In the genomic region with DNA sequence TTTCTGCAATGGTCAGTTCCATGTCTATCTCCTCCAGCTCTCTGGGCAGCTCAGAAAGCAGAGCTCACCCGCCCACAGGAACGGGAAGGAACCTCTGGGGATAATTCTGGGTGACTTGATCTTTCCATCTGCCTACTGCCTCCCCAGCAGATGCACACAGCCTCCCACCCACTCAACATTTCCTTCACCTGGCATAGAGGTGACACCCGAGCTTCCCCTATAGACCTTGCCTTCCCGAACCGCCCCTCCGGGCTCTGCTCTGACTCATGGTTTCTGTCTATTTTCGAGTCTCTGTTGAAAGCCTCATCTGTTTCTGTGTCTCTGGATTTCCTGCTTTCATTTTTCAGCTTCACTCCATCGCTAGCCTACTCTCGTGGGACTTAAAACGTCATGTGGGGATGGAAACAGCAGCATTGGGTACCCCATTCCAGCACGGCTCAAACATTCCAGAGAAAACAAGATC, we compare ENCODE assay signal across 9 cellular contexts. TPM values are rescaled to one million over a fixed set of nuclear protein-coding genes. Genes with fewer than 3 reads are reported as not detected.
DNase-seq lines count a peak whose midpoint lies in the region; ATAC-seq and TF ChIP-seq lines count a peak whose summit lies in the region.
"Had no signal": no experiment of that assay in that cellular context is flagged by ENCODE, and none has a peak within 500 bp of the region (broad histone marks: within the 10 kb centered on the region; RNA-seq: fewer than 3 reads in every experiment).

No MANE protein-coding gene starts in this region.

- POLR2A ChIA-PET in naive thymus-derived CD4-positive, alpha-beta T cell (lab: Charles Lee) = interaction anchor here (0.6 to 5.0 kb wide), 7 partner anchors 11 to 527 kb away, joined by 3 to 25 read pairs (median 3); partner anchors contain the start of genes GGA3, JPT1, MIF4GD and MRPS7

- peaks cover 9 to 15% of the 10 kb centered on the region in 2 donors for H3K4me1 ChIP-seq in naive thymus-derived CD4-positive, alpha-beta T cell (ENCODE audit: control insufficient read depth in 2 of 2, insufficient read depth in 2 of 2, low read length in 2 of 2)

- peaks cover 32% of the 10 kb centered on the region for H3K4me1 Mint-ChIP-seq in T-helper 1 cell treated with Interleukin-12 subunit alpha and Interleukin-12 subunit beta and Interleukin-4 antibody, amounts not matched to agents 30 μg/mL and 1 μg/mL, for 36 hours (ENCODE audit: low read depth)
- peaks cover 15% of the 10 kb centered on the region for H3K4me1 Mint-ChIP-seq in brain
- H3K4me1 Mint-ChIP-seq in naive thymus-derived CD4-positive, alpha-beta T cell = peaks cover 35 to 57% (median 52%) of the 10 kb centered on the region in 7 donors

- peak overlapping the region; percentile 64 for H3K27ac ChIP-seq in naive thymus-derived CD4-positive, alpha-beta T cell (ENCODE audit: low read depth, low read length)

- ATAC-seq in GM18511 (IDR thresholded peaks at IDR 0.05; ENCODE audit: unreplicated experiment) (peak; percentile 94), HG02840 (IDR thresholded peaks at IDR 0.05; ENCODE audit: low FRiP score, unreplicated experiment) (peak; percentile 75)
- ATAC-seq in naive thymus-derived CD4-positive, alpha-beta T cell = peak; percentile 85

- no peaks in the 10 kb centered on the region for H3K27me3 ChIP-seq in naive thymus-derived CD4-positive, alpha-beta T cell (ENCODE audit: control insufficient read depth in 2 of 2, insufficient read depth in 2 of 2, low read length in 2 of 2)

- no peaks in the 10 kb centered on the region for H3K9me3 Mint-ChIP-seq in T-helper 1 cell treated with Interleukin-12 subunit alpha and Interleukin-12 subunit beta and Interleukin-4 antibody, amounts not matched to agents 30 μg/mL and 1 μg/mL, for 36 hours
- H3K9me3 Mint-ChIP-seq in brain = no peaks in the 10 kb centered on the region
- no peaks in the 10 kb centered on the region for H3K9me3 Mint-ChIP-seq in naive thymus-derived CD4-positive, alpha-beta T cell

- CTCF ChIA-PET in naive thymus-derived CD4-positive, alpha-beta T cell (lab: Charles Lee) = interaction anchor here (0.9 to 1.9 kb wide), 4 partner anchors 11 to 162 kb away, joined by 3 to 6 read pairs (median 4); partner anchors contain the start of gene MRPS7

- no peak for TF ChIP-seq CTCF in brain (conservative IDR thresholded peaks at IDR 0.05)

- peak overlapping the region; percentile 73 for H3K4me3 Mint-ChIP-seq in T-helper 1 cell treated with Interleukin-12 subunit alpha and Interleukin-12 subunit beta and Interleukin-4 antibody, amounts not matched to agents 30 μg/mL and 1 μg/mL, for 36 hours
- peak overlapping the region in 1 of 5 experiments; percentile 4 for H3K4me3 Mint-ChIP-seq in brain
- peak overlapping the region; percentile 57 to 89 (median 72) for H3K4me3 Mint-ChIP-seq in naive thymus-derived CD4-positive, alpha-beta T cell

- peak overlapping the region; percentile 40 for H3K4me3 ChIP-seq in naive thymus-derived CD4-positive, alpha-beta T cell (ENCODE audit: low read length)
- H3K4me3 ChIP-seq: SK-N-MC had no signal

- intact Hi-C loops in naive thymus-derived CD4-positive, alpha-beta T cell (cut with micrococcal nuclease) = loop anchor here (1.0 kb wide), 2 partner anchors 11 to 67 kb away; partner anchors contain the start of genes GGA3 (in 2 of the 2) and MRPS7 (in 2 of the 2)

- H3K27ac Mint-ChIP-seq in T-helper 1 cell treated with Interleukin-12 subunit alpha and Interleukin-12 subunit beta and Interleukin-4 antibody, amounts not matched to agents 30 μg/mL and 1 μg/mL, for 36 hours = peak overlapping the region; percentile 92
- peak overlapping the region in 4 of 5 experiments; percentile 2 to 52 (median 16) for H3K27ac Mint-ChIP-seq in brain
- peak overlapping the region; percentile 81 to 99 (median 90) for H3K27ac Mint-ChIP-seq in naive thymus-derived CD4-positive, alpha-beta T cell

- H3K36me3 ChIP-seq in naive thymus-derived CD4-positive, alpha-beta T cell (ENCODE audit: control insufficient read depth in 2 of 3, insufficient read depth in 3 of 3, low read length in 3 of 3) = peaks cover 0 to 20% (median 0%) of the 10 kb centered on the region in 3 experiments

- DNase-seq in naive thymus-derived CD4-positive, alpha-beta T cell = peak in 6 of 9 donors; percentile 30 to 80 (median 36)
- DNase-seq in superior temporal gyrus (ENCODE audit: extremely low spot score) (peak; percentile 37), NCI-H748 (lab: John Stamatoyannopoulos, UW; ENCODE audit: unreplicated experiment) (no peak), NCI-H1417 (lab: John Stamatoyannopoulos, UW) (no peak)

- no peaks in the 10 kb centered on the region for H3K27me3 Mint-ChIP-seq in T-helper 1 cell treated with Interleukin-12 subunit alpha and Interleukin-12 subunit beta and Interleukin-4 antibody, amounts not matched to agents 30 μg/mL and 1 μg/mL, for 36 hours (ENCODE audit: low read depth)
- no peaks in the 10 kb centered on the region for H3K27me3 Mint-ChIP-seq in brain
- H3K27me3 Mint-ChIP-seq in naive thymus-derived CD4-positive, alpha-beta T cell = no peaks in the 10 kb centered on the region

- H3K36me3 Mint-ChIP-seq in T-helper 1 cell treated with Interleukin-12 subunit alpha and Interleukin-12 subunit beta and Interleukin-4 antibody, amounts not matched to agents 30 μg/mL and 1 μg/mL, for 36 hours (ENCODE audit: low read depth) = peaks cover 11% of the 10 kb centered on the region
- peaks cover 9% of the 10 kb centered on the region for H3K36me3 Mint-ChIP-seq in brain
- H3K36me3 Mint-ChIP-seq in naive thymus-derived CD4-positive, alpha-beta T cell = peaks cover 0 to 9% (median 2%) of the 10 kb centered on the region in 5 donors

- no peaks in the 10 kb centered on the region for H3K9me3 ChIP-seq in naive thymus-derived CD4-positive, alpha-beta T cell (ENCODE audit: control insufficient read depth in 2 of 3, low read length in 3 of 3)

RNA-seq across cellular contexts. Expression of gene GGA3, which starts 11.4 kb away (rescaled TPM):
- 25.2 TPM for polyA plus RNA-seq in brain (ENCODE audit: insufficient read depth, low read depth, low replicate concordance)
- total RNA-seq in naive thymus-derived CD4-positive, alpha-beta T cell = 100 to 1,000 TPM in 2 of 5 experiments, 10 to 100 TPM in 3; 79.6 to 128 (median 87.4) TPM
- polyA plus RNA-seq in naive thymus-derived CD4-positive, alpha-beta T cell = 10 to 100 TPM; 13.2 to 27.4 TPM

RNA-seq across cellular contexts. Expression of gene MRPS7, which starts 11.6 kb away (rescaled TPM):
- polyA plus RNA-seq in brain (ENCODE audit: insufficient read depth, low read depth, low replicate concordance) = 64.9 TPM
- 10 to 100 TPM; 29.2 to 70.1 (median 34.4) TPM for total RNA-seq in naive thymus-derived CD4-positive, alpha-beta T cell
- polyA plus RNA-seq in naive thymus-derived CD4-positive, alpha-beta T cell = 100 to 1,000 TPM; 129 to 135 TPM

RNA-seq across cellular contexts. Expression of gene MIF4GD, which starts 21.0 kb away (rescaled TPM):
- polyA plus RNA-seq in brain (ENCODE audit: insufficient read depth, low read depth, low replicate concordance) = 47.6 TPM
- 10 to 100 TPM; 26.9 to 39.4 (median 36.0) TPM for total RNA-seq in naive thymus-derived CD4-positive, alpha-beta T cell
- polyA plus RNA-seq in naive thymus-derived CD4-positive, alpha-beta T cell = 10 to 100 TPM; 84.3 to 90.0 TPM

RNA-seq across cellular contexts. Expression of gene SLC25A19, which starts 39.2 kb away (rescaled TPM):
- 22.0 TPM for polyA plus RNA-seq in brain (ENCODE audit: insufficient read depth, low read depth, low replicate concordance)
- 10 to 100 TPM; 15.6 to 42.5 (median 21.1) TPM for total RNA-seq in naive thymus-derived CD4-positive, alpha-beta T cell
- 10 to 100 TPM; 13.0 to 15.5 TPM for polyA plus RNA-seq in naive thymus-derived CD4-positive, alpha-beta T cell

RNA-seq across cellular contexts. Expression of gene NUP85, which starts 44.6 kb away (rescaled TPM):
- 42.5 TPM for polyA plus RNA-seq in brain (ENCODE audit: insufficient read depth, low read depth, low replicate concordance)
- total RNA-seq in naive thymus-derived CD4-positive, alpha-beta T cell = 100 to 1,000 TPM in 2 of 5 experiments, 10 to 100 TPM in 3; 96.3 to 143 (median 99.2) TPM
- 10 to 100 TPM; 21.0 to 57.3 TPM for polyA plus RNA-seq in naive thymus-derived CD4-positive, alpha-beta T cell

Comparison
In these comparisons a context has a peak if more than half of its experiments do, and no peak if none do; other contexts are left out.
1. H3K27ac Mint-ChIP-seq: peak in every context shown above with its lines; median percentile 92 in T-helper 1 cell treated with Interleukin-12 subunit alpha and Interleukin-12 subunit beta and Interleukin-4 antibody, amounts not matched to agents 30 μg/mL and 1 μg/mL, for 36 hours; 90 in naive thymus-derived CD4-positive, alpha-beta T cell; 16 in brain.
2. DNase-seq: peak in naive thymus-derived CD4-positive, alpha-beta T cell (6 of 9) and superior temporal gyrus (single experiment); none in NCI-H748 (single experiment) and NCI-H1417 (0 of 3).
3. Peak in every context shown above with its lines, with median percentiles within 50 percentile points of each other: ATAC-seq.